ENCODE assay signal across 20 cellular contexts in genomic region chr5:57931807-57932206, GRCh38.
DNase-seq lines count a peak whose midpoint lies in the region; ATAC-seq, FAIRE-seq and TF ChIP-seq lines count a peak whose summit lies in the region.
"Had no signal": no experiment of that assay in that cellular context is flagged by ENCODE, and none has a peak within 500 bp of the region (broad histone marks: within the 10 kb centered on the region; RNA-seq: fewer than 3 reads in every experiment).

No MANE protein-coding gene starts in this region.

- no peak for TF ChIP-seq RAD21 in K562 (CRISPR knock-in tag; conservative IDR thresholded peaks at IDR 0.05 in 1 of 2, IDR thresholded peaks at IDR 0.05 in 1 of 2)

- no peak overlapping the region for H2AFZ ChIP-seq in K562 (ENCODE audit: low read depth, low read length)
- H2AFZ ChIP-seq: GM23248 had no signal

- TF ChIP-seq POLR2A in K562 (conservative IDR thresholded peaks at IDR 0.05) (no peak), upper lobe of left lung (IDR thresholded peaks at IDR 0.05) (no peak)

- FAIRE-seq in K562 (lab: Jason Lieb, UNC): no peak
- FAIRE-seq: G401.6, GM12892, H1 had no signal

- H3K9me1 ChIP-seq in K562 (ENCODE audit: control insufficient read depth, insufficient read depth, low read length): no peaks in the 10 kb centered on the region

- TF ChIP-seq EP300 in K562 (IDR thresholded peaks at IDR 0.05; ENCODE audit: low read length) (no peak), upper lobe of left lung (IDR thresholded peaks at IDR 0.05) (no peak)

- ATAC-seq in K562 (no peak), upper lobe of left lung (ENCODE audit: low FRiP score in 2 of 2) (no peak), GM21529 (IDR thresholded peaks at IDR 0.05; ENCODE audit: unreplicated experiment) (no peak)
- ATAC-seq: CD8-positive, alpha-beta T cell had no signal

- no peaks in the 10 kb centered on the region for H3K9me3 ChIP-seq in K562 (replicated peaks; ENCODE audit: control insufficient read depth, insufficient read depth, low read depth, low read length)
- H3K9me3 ChIP-seq in upper lobe of left lung: peaks cover 0 to 4% (median 0%) of the 10 kb centered on the region in 4 donors
- H3K9me3 ChIP-seq: Caco-2 had no signal

- no TSS peak for BruUV-seq in K562 (replicated peaks; lab: Mats Ljungman, UMichigan)

- H3K79me2 ChIP-seq in K562 (ENCODE audit: control insufficient read depth, insufficient read depth, low read length): no peaks in the 10 kb centered on the region

- CTCF ChIA-PET in K562 (lab: Yijun Ruan, JAX; ENCODE audit: low intra/inter-chr PET ratio): no interaction called here

- peak; percentile 4 for DNase-seq in SKM-1 treated with dmso at 0.1 percent for 144 hours (lab: John Stamatoyannopoulos, UW; ENCODE audit: unreplicated experiment)
- DNase-seq in SKM-1 (lab: John Stamatoyannopoulos, UW; ENCODE audit: unreplicated experiment): no peak
- DNase-seq in OCI-M1 (lab: John Stamatoyannopoulos, UW): peak; percentile 22
- DNase-seq in K562 (ENCODE audit: extremely low read depth in 1 of 4, low spot score in 3 of 4): no peak
- DNase-seq in midbrain (lab: John Stamatoyannopoulos, UW): peak; percentile 4
- no peak for DNase-seq in NCI-H2081 treated with DMSO at 0.1 percent for 48 hours (lab: John Stamatoyannopoulos, UW)
- DNase-seq in upper lobe of left lung: no peak
- DNase-seq: C1 segment of cervical spinal cord; Caco-2; CD4-positive, CD25-positive, alpha-beta regulatory T cell; CD8-positive, alpha-beta T cell; DMS153; DND-41; GM23248; H7; HCEC 1CT had no signal

- in situ Hi-C loops in K562 (cut with MboI): no loop called here

- H3K9ac ChIP-seq in K562 (ENCODE audit: insufficient read depth in 1 of 2, low read depth in 2 of 2, low read length in 2 of 2): no peak overlapping the region
- H3K9ac ChIP-seq: GM23248 had no signal

- H3K27ac ChIP-seq in K562 (ENCODE audit: extremely low read depth, low read depth, low read length) (no peak overlapping the region), upper lobe of left lung (no peak overlapping the region)
- H3K27ac ChIP-seq: GM23248 had no signal

- WGBS in K562 (ENCODE audit: insufficient coverage, low coverage, missing lambda C conversion rate): 17% methylated on average over 1 of the region's 1 CpG
- 66 to 74% methylated on average over 1 of the region's 1 CpG for WGBS in upper lobe of left lung, 2 donors

- H3K4me1 ChIP-seq in K562 (replicated peaks in 1 of 2; ENCODE audit: control insufficient read depth in 2 of 2, insufficient read depth in 2 of 2, low read length in 2 of 2): no peaks in the 10 kb centered on the region; a peak in 1 of 5 replicates
- no peaks in the 10 kb centered on the region for H3K4me1 ChIP-seq in upper lobe of left lung
- H3K4me1 ChIP-seq: Caco-2 had no signal

- no peaks in the 10 kb centered on the region for H3K27me3 ChIP-seq in K562 (ENCODE audit: control insufficient read depth in 2 of 2, insufficient read depth in 2 of 2, low read length in 2 of 2)
- H3K27me3 ChIP-seq in upper lobe of left lung: no peaks in the 10 kb centered on the region

- intact Hi-C loops in K562 (cut with micrococcal nuclease): no loop called here

- TF ChIP-seq CTCF in K562 (IDR thresholded peaks at IDR 0.05 in 2 of 3, conservative IDR thresholded peaks at IDR 0.05 in 1 of 3; ENCODE audit: insufficient read depth in 2 of 3, low read depth in 1 of 3, low read length in 3 of 3): no peak
- TF ChIP-seq CTCF in upper lobe of left lung (IDR thresholded peaks at IDR 0.05): no peak

- no peak overlapping the region for H3K4me2 ChIP-seq in K562 (ENCODE audit: insufficient read depth, low read length)

- H3K36me3 ChIP-seq in K562 (ENCODE audit: control insufficient read depth, insufficient read depth, low read length) (no peaks in the 10 kb centered on the region), upper lobe of left lung (no peaks in the 10 kb centered on the region)

- no peaks in the 10 kb centered on the region for H4K20me1 ChIP-seq in K562 (replicated peaks; ENCODE audit: control insufficient read depth, insufficient read depth, low read length)

- POLR2A ChIA-PET in K562 (lab: Yijun Ruan, JAX): no interaction called here

- H3K4me3 ChIP-seq in K562 (no peak overlapping the region), upper lobe of left lung (no peak overlapping the region)
- H3K4me3 ChIP-seq: GM23248 had no signal

TF ChIP-seq in K562, 482 proteins besides CTCF, POLR2A, EP300 and RAD21:
- TF ChIP-seq SPI1 (IDR thresholded peaks at IDR 0.05; ENCODE audit: borderline replicate concordance, low read depth, low read length) (peak; percentile 73; the same call in 1 of the 2 replicates), ZBTB5 (IDR thresholded peaks at IDR 0.05) (no peak)

Comparison
In these comparisons a context has a peak if more than half of its experiments do, and no peak if none do; other contexts are left out.
1. DNase-seq: peak in SKM-1 treated with dmso at 0.1 percent for 144 hours (single experiment), OCI-M1 (single experiment) and midbrain (single experiment); none in SKM-1 (single experiment), K562 (0 of 4), NCI-H2081 treated with DMSO at 0.1 percent for 48 hours (single experiment) and upper lobe of left lung (0 of 2).